In genomic region chr3:98705212-98705611, GRCh38 we compare ENCODE assay signal across 18 cellular contexts. TPM values are rescaled to one million over a fixed set of nuclear protein-coding genes. Genes with fewer than 3 reads are reported as not detected.
"Had no signal": no experiment of that assay in that cellular context is flagged by ENCODE, and none has a peak within 500 bp of the region (broad histone marks: within the 10 kb centered on the region; RNA-seq: fewer than 3 reads in every experiment).

No MANE protein-coding gene starts in this region.

- H3K4me1 ChIP-seq: thyroid gland had no signal

- H3K9me3 ChIP-seq: heart left ventricle, mucosa of descending colon, neutrophil, ovary, suprapubic skin, thyroid gland had no signal

- H3K4me3 ChIP-seq: coronary artery, heart left ventricle, mucosa of descending colon, ovary, suprapubic skin, thyroid gland had no signal

- H3K36me3 ChIP-seq: heart left ventricle, neutrophil, ovary, suprapubic skin, thyroid gland had no signal

- H3K27me3 ChIP-seq: heart left ventricle, neutrophil, ovary, suprapubic skin, thyroid gland had no signal

- H3K27ac ChIP-seq: coronary artery, heart left ventricle, neutrophil, ovary, suprapubic skin, thyroid gland had no signal

- DNase-seq: effector CD4-positive, alpha-beta T cell; endodermal cell; erythroblast; heart left ventricle; hippocampal formation; kidney glomerular epithelial cell; mammary epithelial cell; mucosa of descending colon; naive thymus-derived CD8-positive, alpha-beta T cell; ovary; right cardiac atrium; stimulated activated CD4-positive, alpha-beta T cell treated with anti-CD3 and anti-CD28 coated beads, Interleukin-4, amount 100 ng/mL, for 1 hour; stimulated activated CD8-positive, alpha-beta memory T cell treated with anti-CD3 and anti-CD28 coated beads, Interleukin-4, amount 100 ng/mL, for 48 hours; stimulated activated naive CD8-positive, alpha-beta T cell treated with anti-CD3 and anti-CD28 coated beads, Interleukin-15, Interleukin-2, amounts not matched to agents 100 U/mL and 50 U/mL, for 24 hours; thyroid gland had no signal

RNA-seq across cellular contexts. Expression of gene ST3GAL6, which starts 57.9 kb away (rescaled TPM):
- total RNA-seq: naive thymus-derived CD8-positive, alpha-beta T cell had no signal
- polyA plus RNA-seq: naive thymus-derived CD8-positive, alpha-beta T cell had no signal
